15 cellular contexts compared by ENCODE assay signal in the genomic region with DNA sequence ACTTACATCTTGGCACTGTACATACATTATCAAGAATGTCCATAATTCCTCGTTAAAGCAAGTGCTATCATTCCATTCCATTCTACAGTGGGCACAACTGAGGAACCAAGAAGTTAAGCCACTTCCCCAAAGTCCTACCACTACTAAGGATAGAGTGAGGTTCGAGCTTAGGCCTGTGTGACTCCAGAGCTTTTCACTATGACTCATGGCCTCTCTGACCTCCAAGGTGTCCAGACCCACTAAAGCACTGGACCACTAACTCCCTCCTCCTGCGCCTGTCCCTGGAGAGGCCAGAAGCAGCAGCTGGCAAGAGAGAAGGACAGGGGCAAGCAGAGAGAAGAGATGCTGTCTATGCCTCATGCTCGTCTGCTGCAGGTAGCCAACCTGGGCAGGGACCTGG.
"Had no signal": no experiment of that assay in that cellular context is flagged by ENCODE, and none has a peak within 500 bp of the region (broad histone marks: within the 10 kb centered on the region; RNA-seq: fewer than 3 reads in every experiment).

No MANE protein-coding gene starts in this region.

- H3K27me3 Mint-ChIP-seq: activated T-helper 17 cell treated with anti-CD3 and anti-CD28 coated beads, Interleukin-2, amount 50 U/mL, for 72 hours had no signal

- DNase-seq: activated CD4-positive, alpha-beta T cell treated with anti-CD3 and anti-CD28 coated beads for 1 hour; activated naive CD4-positive, alpha-beta T cell treated with Interleukin-2 at 50 U/mL for 16 hours; activated naive CD8-positive, alpha-beta T cell treated with anti-CD3 and anti-CD28 coated beads, Interleukin-2, amount 10 ng/mL, durations not matched to agents 7 days and 5 days; body of pancreas; dermis blood vessel endothelial cell; effector memory CD8-positive, alpha-beta T cell; esophagus squamous epithelium; mucosa of descending colon; naive thymus-derived CD8-positive, alpha-beta T cell; stimulated activated naive B cell treated with anti-CD40 and anti-IgM and Interleukin-4, amounts not matched to agents 10 μg/mL and 1 μg/mL and 100 μg/mL, for 72 hours; T-cell; thyroid gland had no signal

- H3K27me3 ChIP-seq: body of pancreas, esophagus squamous epithelium, thyroid gland had no signal

- H3K9me3 ChIP-seq: body of pancreas, esophagus squamous epithelium, mucosa of descending colon, thyroid gland had no signal

- H3K27ac ChIP-seq: body of pancreas, esophagus squamous epithelium, thyroid gland, VCaP had no signal

- H3K36me3 Mint-ChIP-seq: activated naive CD8-positive, alpha-beta T cell treated with anti-CD3 and anti-CD28 coated beads, Interleukin-2, amount 10 ng/mL, durations not matched to agents 7 days and 5 days; memory B cell; naive thymus-derived CD8-positive, alpha-beta T cell; stimulated activated naive B cell treated with anti-CD40 and anti-IgM and Interleukin-4, amounts not matched to agents 10 μg/mL and 1 μg/mL and 100 μg/mL, for 72 hours; T-cell had no signal

- ATAC-seq: activated T-helper 17 cell treated with anti-CD3 and anti-CD28 coated beads, Interleukin-2, amount 50 U/mL, for 72 hours; body of pancreas; effector memory CD8-positive, alpha-beta T cell; mucosa of descending colon; naive thymus-derived CD8-positive, alpha-beta T cell; stimulated activated naive B cell treated with anti-CD40 and anti-IgM and Interleukin-4, amounts not matched to agents 10 μg/mL and 1 μg/mL and 100 μg/mL, for 72 hours; T-cell had no signal

- H3K9me3 Mint-ChIP-seq: activated T-helper 17 cell treated with anti-CD3 and anti-CD28 coated beads, Interleukin-2, amount 50 U/mL, for 72 hours; effector memory CD8-positive, alpha-beta T cell; memory B cell; naive thymus-derived CD8-positive, alpha-beta T cell; T-cell had no signal

- H3K4me1 Mint-ChIP-seq: activated naive CD8-positive, alpha-beta T cell treated with anti-CD3 and anti-CD28 coated beads, Interleukin-2, amount 10 ng/mL, durations not matched to agents 7 days and 5 days; activated T-helper 17 cell treated with anti-CD3 and anti-CD28 coated beads, Interleukin-2, amount 50 U/mL, for 72 hours; memory B cell; naive thymus-derived CD8-positive, alpha-beta T cell; stimulated activated naive B cell treated with anti-CD40 and anti-IgM and Interleukin-4, amounts not matched to agents 10 μg/mL and 1 μg/mL and 100 μg/mL, for 72 hours; T-cell had no signal

- H3K27ac Mint-ChIP-seq: activated naive CD8-positive, alpha-beta T cell treated with anti-CD3 and anti-CD28 coated beads, Interleukin-2, amount 10 ng/mL, durations not matched to agents 7 days and 5 days; activated T-helper 17 cell treated with anti-CD3 and anti-CD28 coated beads, Interleukin-2, amount 50 U/mL, for 72 hours; effector memory CD8-positive, alpha-beta T cell; memory B cell; naive thymus-derived CD8-positive, alpha-beta T cell; stimulated activated naive B cell treated with anti-CD40 and anti-IgM and Interleukin-4, amounts not matched to agents 10 μg/mL and 1 μg/mL and 100 μg/mL, for 72 hours; T-cell had no signal

- H3K36me3 ChIP-seq: esophagus squamous epithelium, thyroid gland had no signal

- H3K4me3 ChIP-seq: body of pancreas, esophagus squamous epithelium, mucosa of descending colon, thyroid gland had no signal

- H3K4me3 Mint-ChIP-seq: activated naive CD8-positive, alpha-beta T cell treated with anti-CD3 and anti-CD28 coated beads, Interleukin-2, amount 10 ng/mL, durations not matched to agents 7 days and 5 days; activated T-helper 17 cell treated with anti-CD3 and anti-CD28 coated beads, Interleukin-2, amount 50 U/mL, for 72 hours; effector memory CD8-positive, alpha-beta T cell; memory B cell; naive thymus-derived CD8-positive, alpha-beta T cell; stimulated activated naive B cell treated with anti-CD40 and anti-IgM and Interleukin-4, amounts not matched to agents 10 μg/mL and 1 μg/mL and 100 μg/mL, for 72 hours; T-cell had no signal
